22 cellular contexts compared by ENCODE assay signal in genomic region chr17:73445466-73445865, GRCh38.
"Had no signal": no experiment of that assay in that cellular context is flagged by ENCODE, and none has a peak within 500 bp of the region (broad histone marks: within the 10 kb centered on the region; RNA-seq: fewer than 3 reads in every experiment).

No MANE protein-coding gene starts in this region.

- H3K4me1 Mint-ChIP-seq: endodermal cell; memory B cell; naive B cell; stimulated activated naive CD8-positive, alpha-beta T cell treated with anti-CD3 and anti-CD28 coated beads, Interleukin-15, amount 100 ng/mL, for 72 hours had no signal

- DNase-seq: dorsolateral prefrontal cortex; effector CD4-positive, alpha-beta T cell; endodermal cell; foreskin fibroblast; gastrocnemius medialis; heart left ventricle; kidney; naive B cell; pancreas; small intestine; stimulated activated CD4-positive, alpha-beta T cell treated with anti-CD3 and anti-CD28 coated beads, Interleukin-15, amount 100 ng/mL, for 24 hours; stimulated activated CD4-positive, alpha-beta T cell treated with anti-CD3 and anti-CD28 coated beads, Interleukin-2, amount 100 ng/mL, for 48 hours; stimulated activated naive CD4-positive, alpha-beta T cell; stimulated activated naive CD8-positive, alpha-beta T cell treated with anti-CD3 and anti-CD28 coated beads, Interleukin-15, amount 100 ng/mL, for 72 hours; transverse colon; upper lobe of right lung had no signal

- H3K27me3 Mint-ChIP-seq: memory B cell; naive B cell; natural killer cell treated with Interleukin-12 subunit alpha and Interleukin-12 subunit beta and Interleukin-15 and Interleukin-18, amount 100 ng/mL, for 72 hours; progenitor cell of endocrine pancreas; stimulated activated naive CD8-positive, alpha-beta T cell treated with anti-CD3 and anti-CD28 coated beads, Interleukin-15, amount 100 ng/mL, for 72 hours had no signal

- H3K27ac Mint-ChIP-seq: endodermal cell; memory B cell; naive B cell; natural killer cell treated with Interleukin-12 subunit alpha and Interleukin-12 subunit beta and Interleukin-15 and Interleukin-18, amount 100 ng/mL, for 72 hours; progenitor cell of endocrine pancreas; stimulated activated naive CD8-positive, alpha-beta T cell treated with anti-CD3 and anti-CD28 coated beads, Interleukin-15, amount 100 ng/mL, for 72 hours had no signal

- H3K9me3 Mint-ChIP-seq: memory B cell; naive B cell; natural killer cell treated with Interleukin-12 subunit alpha and Interleukin-12 subunit beta and Interleukin-15 and Interleukin-18, amount 100 ng/mL, for 72 hours; stimulated activated naive CD8-positive, alpha-beta T cell treated with anti-CD3 and anti-CD28 coated beads, Interleukin-15, amount 100 ng/mL, for 72 hours had no signal

- ATAC-seq: esophagus mucosa; gastrocnemius medialis; heart left ventricle; left lobe of liver; natural killer cell treated with Interleukin-12 subunit alpha and Interleukin-12 subunit beta and Interleukin-15 and Interleukin-18, amount 100 ng/mL, for 72 hours; pancreas; right lobe of liver; stimulated activated naive CD8-positive, alpha-beta T cell treated with anti-CD3 and anti-CD28 coated beads, Interleukin-15, amount 100 ng/mL, for 72 hours; upper lobe of right lung had no signal

- H3K4me3 Mint-ChIP-seq: endodermal cell; memory B cell; naive B cell; natural killer cell treated with Interleukin-12 subunit alpha and Interleukin-12 subunit beta and Interleukin-15 and Interleukin-18, amount 100 ng/mL, for 72 hours; stimulated activated naive CD8-positive, alpha-beta T cell treated with anti-CD3 and anti-CD28 coated beads, Interleukin-15, amount 100 ng/mL, for 72 hours had no signal

- H3K36me3 Mint-ChIP-seq: natural killer cell treated with Interleukin-12 subunit alpha and Interleukin-12 subunit beta and Interleukin-15 and Interleukin-18, amount 100 ng/mL, for 72 hours had no signal
